11 cellular contexts compared by ENCODE assay signal in genomic region chr15:31390777-31391486, GRCh38.
A peak's percentile ranks its signal among the peaks of the same experiment; 100 is the strongest.
DNase-seq lines count a peak whose midpoint lies in the region; ATAC-seq, FAIRE-seq and TF ChIP-seq lines count a peak whose summit lies in the region.
"Had no signal": no experiment of that assay in that cellular context is flagged by ENCODE, and none has a peak within 500 bp of the region (broad histone marks: within the 10 kb centered on the region; RNA-seq: fewer than 3 reads in every experiment).

No MANE protein-coding gene starts in this region.

- H3K27me3 Mint-ChIP-seq in activated CD8-positive, alpha-beta memory T cell treated with anti-CD3 and anti-CD28 coated beads, Interleukin-2, amount 10 ng/mL, durations not matched to agents 7 days and 5 days = no peaks in the 10 kb centered on the region
- peaks cover 16% of the 10 kb centered on the region for H3K27me3 Mint-ChIP-seq in astrocyte (ENCODE audit: low read depth, unreplicated experiment)

- H2AFZ ChIP-seq in astrocyte (ENCODE audit: low read depth, low read length) (no peak overlapping the region), mesenchymal stem cell (ENCODE audit: low read depth, low read length) (no peak overlapping the region)

- H4K8ac ChIP-seq in mesenchymal stem cell (ENCODE audit: low read length) = peak overlapping the region; percentile 36

- H3K4me1 ChIP-seq in astrocyte (ENCODE audit: insufficient read depth, low read length) (peaks cover 18% of the 10 kb centered on the region), mesenchymal stem cell (ENCODE audit: control insufficient read depth, insufficient read depth, low read depth, low read length) (peaks cover 24% of the 10 kb centered on the region), testis (peaks cover 17% of the 10 kb centered on the region)

- no peak for ATAC-seq in activated CD8-positive, alpha-beta memory T cell treated with anti-CD3 and anti-CD28 coated beads, Interleukin-2, amount 10 ng/mL, durations not matched to agents 7 days and 5 days
- no peak for ATAC-seq in GM19351 (IDR thresholded peaks at IDR 0.05; ENCODE audit: unreplicated experiment)
- ATAC-seq in HG02885 (IDR thresholded peaks at IDR 0.05; ENCODE audit: poor library complexity, unreplicated experiment) = no peak
- no peak for ATAC-seq in activated CD4-positive, CD25-positive, alpha-beta regulatory T cell treated with anti-CD3 and anti-CD28 coated beads, Interleukin-2, amount 50 U/mL, for 24 hours

- H3K36me3 Mint-ChIP-seq in activated CD8-positive, alpha-beta memory T cell treated with anti-CD3 and anti-CD28 coated beads, Interleukin-2, amount 10 ng/mL, durations not matched to agents 7 days and 5 days = peaks cover 20% of the 10 kb centered on the region
- H3K36me3 Mint-ChIP-seq in astrocyte (ENCODE audit: low read depth, unreplicated experiment) = peaks cover 2% of the 10 kb centered on the region

- no peak overlapping the region for H3K4ac ChIP-seq in mesenchymal stem cell (ENCODE audit: low read depth in 1 of 2, low read length in 2 of 2)

- H3K4me1 Mint-ChIP-seq in activated CD8-positive, alpha-beta memory T cell treated with anti-CD3 and anti-CD28 coated beads, Interleukin-2, amount 10 ng/mL, durations not matched to agents 7 days and 5 days = peaks cover 59% of the 10 kb centered on the region
- H3K4me1 Mint-ChIP-seq in astrocyte (ENCODE audit: low read depth, unreplicated experiment) = peaks cover 6% of the 10 kb centered on the region

- H3K14ac ChIP-seq in mesenchymal stem cell (ENCODE audit: low read length in 2 of 2) = no peak overlapping the region

- peak overlapping the region; percentile 77 to 82 for H3K18ac ChIP-seq in mesenchymal stem cell (ENCODE audit: low read depth in 1 of 2, low read length in 2 of 2)

- H3K79me2 ChIP-seq in astrocyte (ENCODE audit: insufficient read depth, low read length) = no peaks in the 10 kb centered on the region

- H3K79me1 ChIP-seq in mesenchymal stem cell (replicated peaks; ENCODE audit: low read length, poor library complexity, severe bottlenecking) = no peaks in the 10 kb centered on the region

- H3K4me3 ChIP-seq in astrocyte (ENCODE audit: insufficient read depth, low read depth, low read length) = no peak overlapping the region
- no peak overlapping the region for H3K4me3 ChIP-seq in mesenchymal stem cell (ENCODE audit: insufficient read depth in 1 of 2, low read depth in 1 of 2, low read length in 2 of 2)
- peak overlapping the region; percentile 67 to 72 for H3K4me3 ChIP-seq in testis

- H3K27ac Mint-ChIP-seq in activated CD8-positive, alpha-beta memory T cell treated with anti-CD3 and anti-CD28 coated beads, Interleukin-2, amount 10 ng/mL, durations not matched to agents 7 days and 5 days = peak overlapping the region; percentile 30
- H3K27ac Mint-ChIP-seq in astrocyte (ENCODE audit: unreplicated experiment) = no peak overlapping the region

- no peak for FAIRE-seq in astrocyte (lab: Jason Lieb, UNC)

- H3K9me3 Mint-ChIP-seq in activated CD8-positive, alpha-beta memory T cell treated with anti-CD3 and anti-CD28 coated beads, Interleukin-2, amount 10 ng/mL, durations not matched to agents 7 days and 5 days (ENCODE audit: low read depth) = no peaks in the 10 kb centered on the region
- peaks cover 4% of the 10 kb centered on the region for H3K9me3 Mint-ChIP-seq in astrocyte (ENCODE audit: unreplicated experiment)

- intact Hi-C loops in testis (cut with DNase I; ENCODE audit: low total_unique reads) = loop anchor here (10.0 kb wide), 1 partner anchor 94 kb away; no protein-coding TSS in a partner anchor

- H2AK5ac ChIP-seq in mesenchymal stem cell (ENCODE audit: low read length, severe bottlenecking) = no peak overlapping the region

- no peak overlapping the region for H3K23ac ChIP-seq in mesenchymal stem cell (ENCODE audit: low read length in 2 of 2)

- 65% methylated on average over 4 of the region's 6 CpGs for WGBS in mesenchymal stem cell
- WGBS in testis, 2 donors = 45 to 48% methylated on average over 4 to 6 of the region's 6 CpGs

- peak overlapping the region; percentile 96 for H2BK120ac ChIP-seq in mesenchymal stem cell (ENCODE audit: low read depth, low read length)

- peaks cover 6% of the 10 kb centered on the region for H4K20me1 ChIP-seq in astrocyte (ENCODE audit: insufficient read depth, low read length)

- peak; percentile 39 for DNase-seq in activated CD8-positive, alpha-beta memory T cell treated with anti-CD3 and anti-CD28 coated beads, Interleukin-2, amount 10 ng/mL, durations not matched to agents 7 days and 5 days
- DNase-seq in activated CD8-positive, alpha-beta memory T cell treated with anti-CD3 and anti-CD28 coated beads, Interleukin-2, amount 50 U/mL, for 4 hours = no peak
- DNase-seq in astrocyte (ENCODE audit: low read depth) (no peak), mesenchymal stem cell (no peak), testis (no peak)
- DNase-seq: KBM-7, NCI-H2171, WERI-Rb-1 had no signal

- CTCF ChIA-PET in activated CD8-positive, alpha-beta memory T cell treated with anti-CD3 and anti-CD28 coated beads, Interleukin-2, amount 10 ng/mL, durations not matched to agents 7 days and 5 days (lab: Charles Lee) = interaction anchor here (1.4 to 2.4 kb wide), 4 partner anchors 13 to 98 kb away, joined by 3 to 9 read pairs (median 6); no protein-coding TSS in a partner anchor

- peak overlapping the region in 1 of 2 experiments; percentile 33 for H2BK12ac ChIP-seq in mesenchymal stem cell (ENCODE audit: low read length in 2 of 2)

- TF ChIP-seq POLR2A in testis (IDR thresholded peaks at IDR 0.05) = no peak

- H2BK15ac ChIP-seq in mesenchymal stem cell (ENCODE audit: low read depth, poor library complexity, severe bottlenecking) = peak overlapping the region; percentile 80

- TF ChIP-seq CTCF in astrocyte (IDR thresholded peaks at IDR 0.05; ENCODE audit: insufficient read depth, low read depth, low read length) (no peak), testis (IDR thresholded peaks at IDR 0.05) (no peak)

- H3K4me3 Mint-ChIP-seq in activated CD8-positive, alpha-beta memory T cell treated with anti-CD3 and anti-CD28 coated beads, Interleukin-2, amount 10 ng/mL, durations not matched to agents 7 days and 5 days = peak overlapping the region; percentile 8
- peak overlapping the region; percentile 28 for H3K4me3 Mint-ChIP-seq in astrocyte (ENCODE audit: unreplicated experiment)

- H3K27me3 ChIP-seq in astrocyte (ENCODE audit: insufficient read depth, low read length) (no peaks in the 10 kb centered on the region), mesenchymal stem cell (ENCODE audit: control insufficient read depth in 1 of 2, insufficient read depth in 1 of 2, low read length in 2 of 2) (no peaks in the 10 kb centered on the region), testis (no peaks in the 10 kb centered on the region)

- no peaks in the 10 kb centered on the region for H3K36me3 ChIP-seq in astrocyte (ENCODE audit: insufficient read depth, low read length)
- H3K36me3 ChIP-seq in mesenchymal stem cell (ENCODE audit: control insufficient read depth in 1 of 2, insufficient read depth in 2 of 2, low read depth in 1 of 2, low read length in 2 of 2) = no peaks in the 10 kb centered on the region
- H3K36me3 ChIP-seq in testis (ENCODE audit: low read depth, missing control alignments) = no peaks in the 10 kb centered on the region
- H3K36me3 ChIP-seq: WERI-Rb-1 had no signal

- H4K91ac ChIP-seq in mesenchymal stem cell (ENCODE audit: low read length) = no peak overlapping the region

- no peak overlapping the region for H3K27ac ChIP-seq in astrocyte (ENCODE audit: low read depth, low read length)
- H3K27ac ChIP-seq in mesenchymal stem cell (ENCODE audit: low read length, poor library complexity, severe bottlenecking) = no peak overlapping the region
- H3K27ac ChIP-seq in testis = peak overlapping the region; percentile 75 to 96
- H3K27ac ChIP-seq: WERI-Rb-1 had no signal

- no peak overlapping the region for H3K9ac ChIP-seq in astrocyte (ENCODE audit: low read length)
- H3K9ac ChIP-seq in mesenchymal stem cell (ENCODE audit: low read length) = no peak overlapping the region

- H3K4me2 ChIP-seq in astrocyte (ENCODE audit: low read length) (no peak overlapping the region), mesenchymal stem cell (ENCODE audit: low read length, poor library complexity, severe bottlenecking) (no peak overlapping the region)

- no peak overlapping the region for H2BK5ac ChIP-seq in mesenchymal stem cell (ENCODE audit: low read depth, low read length, poor library complexity, severe bottlenecking)

- H3K9me3 ChIP-seq in astrocyte (ENCODE audit: insufficient read depth, low read depth, low read length) (no peaks in the 10 kb centered on the region), mesenchymal stem cell (ENCODE audit: control insufficient read depth, low read length) (no peaks in the 10 kb centered on the region), testis (no peaks in the 10 kb centered on the region)

Comparison
In these comparisons a context has a peak if more than half of its experiments do, and no peak if none do; other contexts are left out.
1. H3K27ac ChIP-seq: peak in testis (2 of 2); none in astrocyte (single experiment) and mesenchymal stem cell (single experiment).
2. H3K4me3 ChIP-seq: peak in testis (2 of 2); none in astrocyte (single experiment) and mesenchymal stem cell (0 of 2).